ENCODE assay signal across 11 cellular contexts in the genomic region with DNA sequence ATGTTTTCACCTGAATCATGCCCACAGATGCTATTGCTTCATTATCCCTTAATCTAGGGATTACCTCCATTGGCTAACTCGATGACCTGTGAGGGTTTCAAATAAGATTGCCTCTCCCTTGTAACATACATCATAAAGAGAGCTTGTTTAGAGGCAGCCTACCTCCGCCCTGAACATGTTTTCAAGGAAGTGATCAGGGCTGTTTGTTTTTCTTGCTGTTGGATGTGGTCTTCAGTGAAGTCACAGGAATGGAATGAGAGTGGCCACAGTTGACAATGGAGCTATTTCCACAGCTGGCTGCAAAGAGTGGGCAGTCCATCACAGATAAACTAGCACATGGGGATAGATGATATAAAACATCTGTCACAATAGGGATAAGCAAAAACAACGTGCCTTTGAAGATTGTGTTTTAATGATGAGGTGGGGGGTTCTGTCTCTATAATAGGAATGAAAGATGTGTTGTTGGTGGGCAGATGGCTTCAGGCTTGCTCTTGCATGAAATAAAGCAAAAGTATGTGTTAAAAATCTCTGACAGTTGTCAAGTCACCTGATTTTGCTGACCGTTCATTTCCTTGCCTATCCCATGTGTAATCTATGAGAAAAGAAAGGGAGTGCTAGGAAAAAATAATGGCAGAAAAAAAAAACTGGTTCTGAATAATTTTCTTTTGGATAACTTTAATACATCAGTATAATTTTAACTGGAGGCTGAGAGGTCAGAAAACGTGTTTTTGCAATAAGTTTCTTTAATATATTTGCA.
DNase-seq lines count a peak whose midpoint lies in the region; TF ChIP-seq lines count a peak whose summit lies in the region.
"Had no signal": no experiment of that assay in that cellular context is flagged by ENCODE, and none has a peak within 500 bp of the region (broad histone marks: within the 10 kb centered on the region; RNA-seq: fewer than 3 reads in every experiment).

No MANE protein-coding gene starts in this region.

- peaks cover 17% of the 10 kb centered on the region for H3K4me1 Mint-ChIP-seq in mesothelial cell of epicardium
- no peaks in the 10 kb centered on the region for H3K4me1 Mint-ChIP-seq in activated naive CD4-positive, alpha-beta T cell treated with anti-CD3 and anti-CD28 coated beads, Interleukin-2, amount 10 ng/mL, durations not matched to agents 7 days and 5 days
- H3K4me1 Mint-ChIP-seq: CD4-positive, alpha-beta memory T cell had no signal

- TF ChIP-seq CTCF in AG09319 (IDR thresholded peaks at IDR 0.05; ENCODE audit: low read depth, low read length): no peak
- TF ChIP-seq CTCF in epithelial cell of proximal tubule (conservative IDR thresholded peaks at IDR 0.05; ENCODE audit: low read depth, low read length): no peak
- TF ChIP-seq CTCF in mesothelial cell of epicardium (IDR thresholded peaks at IDR 0.05; ENCODE audit: unreplicated experiment): no peak
- TF ChIP-seq CTCF in GM13977 (IDR thresholded peaks at IDR 0.05; ENCODE audit: extremely low read depth, insufficient read depth, missing control alignments): no peak

- H3K9me3 Mint-ChIP-seq in mesothelial cell of epicardium: no peaks in the 10 kb centered on the region
- no peaks in the 10 kb centered on the region for H3K9me3 Mint-ChIP-seq in activated naive CD4-positive, alpha-beta T cell treated with anti-CD3 and anti-CD28 coated beads, Interleukin-2, amount 10 ng/mL, durations not matched to agents 7 days and 5 days
- H3K9me3 Mint-ChIP-seq: CD4-positive, alpha-beta memory T cell had no signal

- CTCF ChIA-PET in activated naive CD4-positive, alpha-beta T cell treated with anti-CD3 and anti-CD28 coated beads, Interleukin-2, amount 10 ng/mL, durations not matched to agents 7 days and 5 days (lab: Charles Lee): no interaction called here

- H3K27ac Mint-ChIP-seq in mesothelial cell of epicardium: peak overlapping the region; percentile 27
- H3K27ac Mint-ChIP-seq in activated naive CD4-positive, alpha-beta T cell treated with anti-CD3 and anti-CD28 coated beads, Interleukin-2, amount 10 ng/mL, durations not matched to agents 7 days and 5 days: no peak overlapping the region
- H3K27ac Mint-ChIP-seq: CD4-positive, alpha-beta memory T cell had no signal

- no peaks in the 10 kb centered on the region for H3K27me3 Mint-ChIP-seq in mesothelial cell of epicardium (ENCODE audit: low read depth)
- no peaks in the 10 kb centered on the region for H3K27me3 Mint-ChIP-seq in activated naive CD4-positive, alpha-beta T cell treated with anti-CD3 and anti-CD28 coated beads, Interleukin-2, amount 10 ng/mL, durations not matched to agents 7 days and 5 days

- no peak overlapping the region for H3K4me3 ChIP-seq in epithelial cell of proximal tubule (ENCODE audit: low read depth, low read length)

- in situ Hi-C loops in GM13977 (cut with MboI; ENCODE audit: low pct_unique_long_range_greater_than_20kb, low sequenced_read_pairs, unreplicated experiment): no loop called here

- H3K4me3 Mint-ChIP-seq in mesothelial cell of epicardium: no peak overlapping the region
- H3K4me3 Mint-ChIP-seq in activated naive CD4-positive, alpha-beta T cell treated with anti-CD3 and anti-CD28 coated beads, Interleukin-2, amount 10 ng/mL, durations not matched to agents 7 days and 5 days: no peak overlapping the region
- H3K4me3 Mint-ChIP-seq: CD4-positive, alpha-beta memory T cell had no signal

- DNase-seq in AG09319 (ENCODE audit: extremely low read depth, low read depth) (peak; percentile 73), NCI-H524 treated with DMSO at 0.1 percent for 48 hours (lab: John Stamatoyannopoulos, UW) (peak; percentile 64), epithelial cell of proximal tubule (ENCODE audit: low read depth) (peak; percentile 9), mesothelial cell of epicardium (ENCODE audit: low spot score in 2 of 2, unreplicated experiment in 2 of 2) (no peak), GM13977 (ENCODE audit: low spot score) (no peak), amygdala (lab: John Stamatoyannopoulos, UW) (no peak), activated T-cell treated with anti-CD3 and anti-CD28 coated beads for 4 hours (no peak)
- no peak for DNase-seq in activated naive CD4-positive, alpha-beta T cell treated with anti-CD3 and anti-CD28 coated beads, Interleukin-2, amount 10 ng/mL, durations not matched to agents 7 days and 5 days
- DNase-seq: CD4-positive, alpha-beta memory T cell; NCI-H2171 treated with DMSO at 0.1 percent for 48 hours; stimulated activated CD4-positive, alpha-beta T cell treated with anti-CD3 and anti-CD28 coated beads, Interleukin-4, amount 100 ng/mL, for 1 hour had no signal

- no peaks in the 10 kb centered on the region for H3K36me3 Mint-ChIP-seq in mesothelial cell of epicardium
- no peaks in the 10 kb centered on the region for H3K36me3 Mint-ChIP-seq in activated naive CD4-positive, alpha-beta T cell treated with anti-CD3 and anti-CD28 coated beads, Interleukin-2, amount 10 ng/mL, durations not matched to agents 7 days and 5 days
- H3K36me3 Mint-ChIP-seq: CD4-positive, alpha-beta memory T cell had no signal

Comparison
In these comparisons a context has a peak if more than half of its experiments do, and no peak if none do; other contexts are left out.
1. DNase-seq: peak in AG09319 (single experiment), NCI-H524 treated with DMSO at 0.1 percent for 48 hours (single experiment) and epithelial cell of proximal tubule (single experiment); none in mesothelial cell of epicardium (0 of 2), GM13977 (single experiment), activated naive CD4-positive, alpha-beta T cell treated with anti-CD3 and anti-CD28 coated beads, Interleukin-2, amount 10 ng/mL, durations not matched to agents 7 days and 5 days (single experiment), amygdala (0 of 56) and activated T-cell treated with anti-CD3 and anti-CD28 coated beads for 4 hours (single experiment).